9 cellular contexts compared by ENCODE assay signal in the genomic region with DNA sequence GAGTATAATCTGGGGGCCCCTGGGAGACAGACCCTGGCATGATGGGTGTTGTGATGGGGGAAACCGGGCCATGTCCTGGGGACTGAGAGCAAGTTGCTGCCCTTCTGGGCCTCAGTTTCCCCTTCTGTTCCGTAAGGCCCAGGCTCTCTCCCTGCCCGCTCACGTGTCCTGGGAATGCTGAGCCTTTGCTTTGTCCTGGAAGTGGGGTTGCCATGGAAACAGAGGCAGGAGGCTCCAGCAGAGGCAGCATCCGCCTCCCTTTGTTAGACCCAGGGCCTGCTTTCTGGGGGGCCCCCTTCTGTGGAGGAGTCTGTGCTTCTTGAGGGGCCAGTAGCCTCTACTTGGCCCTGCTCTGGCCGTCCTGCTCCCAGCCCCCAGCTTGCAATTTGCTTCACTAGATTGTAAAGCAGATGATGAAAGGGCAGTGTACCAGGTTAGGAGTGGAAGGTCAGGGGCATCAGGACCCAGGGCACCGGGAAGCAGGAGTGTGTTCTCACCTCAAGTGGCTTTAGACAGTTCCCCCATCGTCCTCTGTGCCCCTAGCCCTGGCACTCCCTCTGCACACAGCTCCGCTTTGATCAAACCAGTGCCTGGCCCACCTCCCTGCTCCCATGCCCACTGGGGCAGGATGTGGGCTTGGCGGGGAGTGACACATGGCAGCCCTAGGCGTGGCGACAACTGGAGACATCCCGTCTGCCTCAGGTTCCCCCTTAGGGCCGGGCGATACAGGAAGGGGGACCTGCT.
DNase-seq lines count a peak whose midpoint lies in the region; ATAC-seq and TF ChIP-seq lines count a peak whose summit lies in the region.
"Had no signal": no experiment of that assay in that cellular context is flagged by ENCODE, and none has a peak within 500 bp of the region (broad histone marks: within the 10 kb centered on the region; RNA-seq: fewer than 3 reads in every experiment).

No MANE protein-coding gene starts in this region.

- intact Hi-C loops in heart right ventricle (cut with DNase I) (loop anchor here (5.0 to 10.0 kb wide), 8 partner anchors 228 to 813 kb away; partner anchors contain the start of genes WNT7A (in 6 of the 10), CHCHD4 (in 1 of the 10) and TMEM43 (in 1 of the 10)), Calu3 (cut with micrococcal nuclease; ENCODE audit: unreplicated experiment) (loop anchor here (10.0 kb wide), 1 partner anchor 470 kb away; the partner anchor contains the start of genes CHCHD4 and TMEM43)

- peaks cover 50% of the 10 kb centered on the region for H3K27me3 Mint-ChIP-seq in Calu3 (ENCODE audit: unreplicated experiment)

- CTCF ChIA-PET in Calu3 (lab: Charles Lee), result interaction anchor here (0.7 to 2.2 kb wide), 3 partner anchors 174 to 230 kb away, joined by 3 to 14 read pairs (median 11); partner anchors contain the start of genes HDAC11 and WNT7A

- H3K36me3 Mint-ChIP-seq in Calu3 (ENCODE audit: insufficient read depth, unreplicated experiment), result no peaks in the 10 kb centered on the region

- TF ChIP-seq CTCF in heart right ventricle (IDR thresholded peaks at IDR 0.05) (no peak), right atrium auricular region (IDR thresholded peaks at IDR 0.05) (no peak), thoracic aorta (IDR thresholded peaks at IDR 0.05) (no peak), Calu3 (IDR thresholded peaks at IDR 0.05; ENCODE audit: unreplicated experiment) (no peak)

- H3K36me3 ChIP-seq in heart right ventricle (no peaks in the 10 kb centered on the region), right atrium auricular region (no peaks in the 10 kb centered on the region), thoracic aorta (no peaks in the 10 kb centered on the region)

- no peak overlapping the region for H3K27ac Mint-ChIP-seq in Calu3 (ENCODE audit: unreplicated experiment)

- H3K4me3 ChIP-seq in heart right ventricle (peak overlapping the region in 8 of 10 donors; percentile 28 to 46 (median 36)), right atrium auricular region (peak overlapping the region in 1 of 2 donors; percentile 41), thoracic aorta (peak overlapping the region; percentile 43)

- no peak overlapping the region for H3K4me3 Mint-ChIP-seq in Calu3 (ENCODE audit: low read depth, unreplicated experiment)

- H3K27ac ChIP-seq in heart right ventricle (peak overlapping the region in 1 of 10 donors; percentile 15), right atrium auricular region (no peak overlapping the region), thoracic aorta (no peak overlapping the region)

- H3K27me3 ChIP-seq in heart right ventricle (peaks cover 0 to 48% (median 36%) of the 10 kb centered on the region in 7 donors), right atrium auricular region (no peaks in the 10 kb centered on the region), thoracic aorta (replicated peaks; ENCODE audit: insufficient read depth) (peaks cover 5% of the 10 kb centered on the region)

- ATAC-seq in heart right ventricle, result no peak
- ATAC-seq in thoracic aorta (ENCODE audit: insufficient number of reproducible peaks, low FRiP score, low read depth), result no peak
- ATAC-seq in HG02981 (IDR thresholded peaks at IDR 0.05; ENCODE audit: unreplicated experiment), result no peak
- ATAC-seq in GM21367 (IDR thresholded peaks at IDR 0.05; ENCODE audit: unreplicated experiment), result no peak

- H3K9me3 Mint-ChIP-seq in Calu3 (ENCODE audit: low read depth, unreplicated experiment), result no peaks in the 10 kb centered on the region

- WGBS in heart right ventricle, 2 donors, result 67 to 75% methylated on average over 15 of the region's 15 CpGs

- H3K9me3 ChIP-seq in heart right ventricle (no peaks in the 10 kb centered on the region), right atrium auricular region (no peaks in the 10 kb centered on the region), thoracic aorta (no peaks in the 10 kb centered on the region)

- H3K4me1 Mint-ChIP-seq in Calu3 (ENCODE audit: low read depth, unreplicated experiment), result peaks cover 18% of the 10 kb centered on the region

- no peak for DNase-seq in heart right ventricle
- no peak for DNase-seq in right atrium auricular region (ENCODE audit: low spot score)
- DNase-seq in activated effector memory CD4-positive, alpha-beta T cell treated with anti-CD3 and anti-CD28 coated beads, Interleukin-2, amount 50 U/mL, for 16 hours, result peak; percentile 69
- DNase-seq in iPS-NIHi11 (ENCODE audit: low spot score), result peak; percentile 68
- DNase-seq in thoracic aorta (ENCODE audit: low spot score), result no peak
- DNase-seq in Calu3, result no peak
- DNase-seq: AML-193 had no signal

- no TSS peak for BruUV-seq in Calu3 (replicated peaks; lab: Mats Ljungman, UMichigan)

- H3K4me1 ChIP-seq in heart right ventricle (peaks cover 0 to 24% (median 8%) of the 10 kb centered on the region in 9 donors), right atrium auricular region (peaks cover 0 to 23% of the 10 kb centered on the region in 2 donors), thoracic aorta (ENCODE audit: control insufficient read depth in 1 of 2, low read depth in 2 of 2) (peaks cover 0 to 7% of the 10 kb centered on the region in 2 donors)

Comparison
In these comparisons a context has a peak if more than half of its experiments do, and no peak if none do; other contexts are left out.
1. DNase-seq: peak in activated effector memory CD4-positive, alpha-beta T cell treated with anti-CD3 and anti-CD28 coated beads, Interleukin-2, amount 50 U/mL, for 16 hours (single experiment) and iPS-NIHi11 (single experiment); none in heart right ventricle (0 of 2), right atrium auricular region (single experiment), thoracic aorta (single experiment) and Calu3 (single experiment).